ENCODE assay signal across 1 cellular context in the genomic region with DNA sequence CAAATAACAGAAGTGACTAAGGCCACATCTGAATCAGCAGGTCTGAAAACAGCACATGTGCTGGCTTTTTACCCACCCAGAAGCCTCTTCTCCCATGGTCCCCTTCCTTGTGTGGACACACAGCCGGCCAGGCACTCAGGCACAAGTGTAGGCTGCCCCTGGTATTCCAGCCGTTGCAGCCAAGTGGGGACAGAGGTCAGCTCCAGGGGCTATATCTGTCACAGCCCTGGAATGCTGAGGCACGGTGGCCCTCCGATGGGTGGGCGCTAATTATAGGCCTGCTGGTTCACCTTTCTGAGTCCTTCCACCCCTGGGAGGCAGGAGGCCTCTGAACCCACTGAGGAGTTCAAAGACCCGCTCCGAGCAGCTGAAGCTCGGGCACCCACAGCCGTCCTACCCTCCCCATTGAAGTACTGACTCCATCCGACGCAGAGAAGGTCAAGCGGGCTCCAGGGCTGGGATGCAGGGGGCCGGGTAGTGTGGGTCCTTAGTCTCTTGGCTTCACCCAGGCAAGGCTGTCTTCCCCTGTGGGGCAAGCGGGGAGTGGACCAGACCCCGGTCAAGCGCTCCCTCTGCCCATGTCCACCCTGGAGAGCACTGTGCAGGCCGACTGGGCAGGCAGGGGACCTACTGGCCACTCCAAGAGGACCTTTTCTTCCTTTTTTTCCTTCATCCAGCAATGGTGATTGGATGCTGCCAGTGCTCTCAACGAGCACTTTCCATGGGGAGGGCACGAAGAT.
TF ChIP-seq lines count a peak whose summit lies in the region.

No MANE protein-coding gene starts in this region.

TF ChIP-seq in H1, 55 proteins besides CTCF, POLR2A, EP300 and RAD21:
- no peak for TF ChIP-seq CTBP2 (IDR thresholded peaks at IDR 0.05; ENCODE audit: borderline replicate concordance, insufficient read depth, insufficient read length, low read length)
- no peak for TF ChIP-seq SIRT6 (IDR thresholded peaks at IDR 0.05; ENCODE audit: low read length)
- no peak for TF ChIP-seq HDAC6 (IDR thresholded peaks at IDR 0.05; ENCODE audit: low read depth, low read length)
- no peak for TF ChIP-seq JUND (IDR thresholded peaks at IDR 0.05; ENCODE audit: low read length)
- TF ChIP-seq SRF (IDR thresholded peaks at IDR 0.05; ENCODE audit: low read depth, low read length), result no peak
- TF ChIP-seq RBBP5 (IDR thresholded peaks at IDR 0.05; ENCODE audit: borderline replicate concordance, low read depth, low read length), result no peak
- no peak for TF ChIP-seq SP2 (IDR thresholded peaks at IDR 0.05; ENCODE audit: low read length)
- no peak for TF ChIP-seq ASH2L (IDR thresholded peaks at IDR 0.05; ENCODE audit: low read length)
